Comparison of ENCODE assay signal across 1 cellular context in the genomic region with DNA sequence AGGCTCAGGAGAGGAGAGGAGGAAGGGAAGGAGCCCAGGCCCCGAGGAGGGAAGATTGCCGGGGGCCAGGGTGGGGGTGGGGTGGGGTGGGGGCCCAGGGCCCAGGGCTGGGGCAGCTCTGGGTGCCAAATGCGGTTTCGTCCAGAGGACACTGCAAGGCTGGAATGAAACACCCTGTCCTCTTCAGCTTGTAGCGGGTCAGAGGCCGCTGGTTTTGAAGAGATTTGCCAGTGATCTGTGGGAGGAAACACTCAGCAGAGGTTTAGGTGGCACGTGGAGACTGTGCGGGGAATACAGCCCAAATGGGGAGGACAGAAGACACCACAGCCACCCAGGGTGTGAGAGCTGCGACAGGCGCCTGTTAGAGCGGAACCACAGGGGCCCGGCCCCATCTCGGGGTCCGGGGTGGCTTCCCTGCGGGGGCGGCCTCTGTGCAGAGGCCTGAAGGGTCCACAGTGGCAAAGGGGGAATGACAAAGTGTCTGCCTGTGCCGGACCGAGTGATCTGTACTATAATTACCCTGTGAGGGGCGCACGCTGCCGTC.
TF ChIP-seq lines count a peak whose summit lies in the region.

No MANE protein-coding gene starts in this region.

TF ChIP-seq in GM23338, 12 proteins besides CTCF, POLR2A, EP300 and RAD21 (continued from another document):
- TF ChIP-seq, protein P1, sequence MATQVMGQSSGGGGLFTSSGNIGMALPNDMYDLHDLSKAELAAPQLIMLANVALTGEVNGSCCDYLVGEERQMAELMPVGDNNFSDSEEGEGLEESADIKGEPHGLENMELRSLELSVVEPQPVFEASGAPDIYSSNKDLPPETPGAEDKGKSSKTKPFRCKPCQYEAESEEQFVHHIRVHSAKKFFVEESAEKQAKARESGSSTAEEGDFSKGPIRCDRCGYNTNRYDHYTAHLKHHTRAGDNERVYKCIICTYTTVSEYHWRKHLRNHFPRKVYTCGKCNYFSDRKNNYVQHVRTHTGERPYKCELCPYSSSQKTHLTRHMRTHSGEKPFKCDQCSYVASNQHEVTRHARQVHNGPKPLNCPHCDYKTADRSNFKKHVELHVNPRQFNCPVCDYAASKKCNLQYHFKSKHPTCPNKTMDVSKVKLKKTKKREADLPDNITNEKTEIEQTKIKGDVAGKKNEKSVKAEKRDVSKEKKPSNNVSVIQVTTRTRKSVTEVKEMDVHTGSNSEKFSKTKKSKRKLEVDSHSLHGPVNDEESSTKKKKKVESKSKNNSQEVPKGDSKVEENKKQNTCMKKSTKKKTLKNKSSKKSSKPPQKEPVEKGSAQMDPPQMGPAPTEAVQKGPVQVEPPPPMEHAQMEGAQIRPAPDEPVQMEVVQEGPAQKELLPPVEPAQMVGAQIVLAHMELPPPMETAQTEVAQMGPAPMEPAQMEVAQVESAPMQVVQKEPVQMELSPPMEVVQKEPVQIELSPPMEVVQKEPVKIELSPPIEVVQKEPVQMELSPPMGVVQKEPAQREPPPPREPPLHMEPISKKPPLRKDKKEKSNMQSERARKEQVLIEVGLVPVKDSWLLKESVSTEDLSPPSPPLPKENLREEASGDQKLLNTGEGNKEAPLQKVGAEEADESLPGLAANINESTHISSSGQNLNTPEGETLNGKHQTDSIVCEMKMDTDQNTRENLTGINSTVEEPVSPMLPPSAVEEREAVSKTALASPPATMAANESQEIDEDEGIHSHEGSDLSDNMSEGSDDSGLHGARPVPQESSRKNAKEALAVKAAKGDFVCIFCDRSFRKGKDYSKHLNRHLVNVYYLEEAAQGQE (IDR thresholded peaks at IDR 0.05; ENCODE audit: unreplicated experiment), result no peak
- no peak for TF ChIP-seq ZNF331 (CRISPR knock-in tag; IDR thresholded peaks at IDR 0.05; ENCODE audit: low read depth)
- TF ChIP-seq, protein P2, sequence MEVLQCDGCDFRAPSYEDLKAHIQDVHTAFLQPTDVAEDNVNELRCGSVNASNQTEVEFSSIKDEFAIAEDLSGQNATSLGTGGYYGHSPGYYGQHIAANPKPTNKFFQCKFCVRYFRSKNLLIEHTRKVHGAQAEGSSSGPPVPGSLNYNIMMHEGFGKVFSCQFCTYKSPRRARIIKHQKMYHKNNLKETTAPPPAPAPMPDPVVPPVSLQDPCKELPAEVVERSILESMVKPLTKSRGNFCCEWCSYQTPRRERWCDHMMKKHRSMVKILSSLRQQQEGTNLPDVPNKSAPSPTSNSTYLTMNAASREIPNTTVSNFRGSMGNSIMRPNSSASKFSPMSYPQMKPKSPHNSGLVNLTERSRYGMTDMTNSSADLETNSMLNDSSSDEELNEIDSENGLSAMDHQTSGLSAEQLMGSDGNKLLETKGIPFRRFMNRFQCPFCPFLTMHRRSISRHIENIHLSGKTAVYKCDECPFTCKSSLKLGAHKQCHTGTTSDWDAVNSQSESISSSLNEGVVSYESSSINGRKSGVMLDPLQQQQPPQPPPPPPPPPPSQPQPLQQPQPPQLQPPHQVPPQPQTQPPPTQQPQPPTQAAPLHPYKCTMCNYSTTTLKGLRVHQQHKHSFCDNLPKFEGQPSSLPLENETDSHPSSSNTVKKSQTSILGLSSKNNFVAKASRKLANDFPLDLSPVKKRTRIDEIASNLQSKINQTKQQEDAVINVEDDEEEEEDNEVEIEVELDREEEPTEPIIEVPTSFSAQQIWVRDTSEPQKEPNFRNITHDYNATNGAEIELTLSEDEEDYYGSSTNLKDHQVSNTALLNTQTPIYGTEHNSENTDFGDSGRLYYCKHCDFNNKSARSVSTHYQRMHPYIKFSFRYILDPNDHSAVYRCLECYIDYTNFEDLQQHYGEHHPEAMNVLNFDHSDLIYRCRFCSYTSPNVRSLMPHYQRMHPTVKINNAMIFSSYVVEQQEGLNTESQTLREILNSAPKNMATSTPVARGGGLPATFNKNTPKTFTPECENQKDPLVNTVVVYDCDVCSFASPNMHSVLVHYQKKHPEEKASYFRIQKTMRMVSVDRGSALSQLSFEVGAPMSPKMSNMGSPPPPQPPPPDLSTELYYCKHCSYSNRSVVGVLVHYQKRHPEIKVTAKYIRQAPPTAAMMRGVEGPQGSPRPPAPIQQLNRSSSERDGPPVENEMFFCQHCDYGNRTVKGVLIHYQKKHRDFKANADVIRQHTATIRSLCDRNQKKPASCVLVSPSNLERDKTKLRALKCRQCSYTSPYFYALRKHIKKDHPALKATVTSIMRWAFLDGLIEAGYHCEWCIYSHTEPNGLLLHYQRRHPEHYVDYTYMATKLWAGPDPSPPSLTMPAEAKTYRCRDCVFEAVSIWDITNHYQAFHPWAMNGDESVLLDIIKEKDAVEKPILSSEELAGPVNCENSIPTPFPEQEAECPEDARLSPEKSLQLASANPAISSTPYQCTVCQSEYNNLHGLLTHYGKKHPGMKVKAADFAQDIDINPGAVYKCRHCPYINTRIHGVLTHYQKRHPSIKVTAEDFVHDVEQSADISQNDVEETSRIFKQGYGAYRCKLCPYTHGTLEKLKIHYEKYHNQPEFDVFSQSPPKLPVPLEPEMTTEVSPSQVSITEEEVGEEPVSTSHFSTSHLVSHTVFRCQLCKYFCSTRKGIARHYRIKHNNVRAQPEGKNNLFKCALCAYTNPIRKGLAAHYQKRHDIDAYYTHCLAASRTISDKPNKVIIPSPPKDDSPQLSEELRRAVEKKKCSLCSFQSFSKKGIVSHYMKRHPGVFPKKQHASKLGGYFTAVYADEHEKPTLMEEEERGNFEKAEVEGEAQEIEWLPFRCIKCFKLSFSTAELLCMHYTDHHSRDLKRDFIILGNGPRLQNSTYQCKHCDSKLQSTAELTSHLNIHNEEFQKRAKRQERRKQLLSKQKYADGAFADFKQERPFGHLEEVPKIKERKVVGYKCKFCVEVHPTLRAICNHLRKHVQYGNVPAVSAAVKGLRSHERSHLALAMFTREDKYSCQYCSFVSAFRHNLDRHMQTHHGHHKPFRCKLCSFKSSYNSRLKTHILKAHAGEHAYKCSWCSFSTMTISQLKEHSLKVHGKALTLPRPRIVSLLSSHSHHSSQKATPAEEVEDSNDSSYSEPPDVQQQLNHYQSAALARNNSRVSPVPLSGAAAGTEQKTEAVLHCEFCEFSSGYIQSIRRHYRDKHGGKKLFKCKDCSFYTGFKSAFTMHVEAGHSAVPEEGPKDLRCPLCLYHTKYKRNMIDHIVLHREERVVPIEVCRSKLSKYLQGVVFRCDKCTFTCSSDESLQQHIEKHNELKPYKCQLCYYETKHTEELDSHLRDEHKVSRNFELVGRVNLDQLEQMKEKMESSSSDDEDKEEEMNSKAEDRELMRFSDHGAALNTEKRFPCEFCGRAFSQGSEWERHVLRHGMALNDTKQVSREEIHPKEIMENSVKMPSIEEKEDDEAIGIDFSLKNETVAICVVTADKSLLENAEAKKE (CRISPR knock-in tag; IDR thresholded peaks at IDR 0.05), result no peak
